Comparison of ENCODE assay signal across 21 cellular contexts in the genomic region with DNA sequence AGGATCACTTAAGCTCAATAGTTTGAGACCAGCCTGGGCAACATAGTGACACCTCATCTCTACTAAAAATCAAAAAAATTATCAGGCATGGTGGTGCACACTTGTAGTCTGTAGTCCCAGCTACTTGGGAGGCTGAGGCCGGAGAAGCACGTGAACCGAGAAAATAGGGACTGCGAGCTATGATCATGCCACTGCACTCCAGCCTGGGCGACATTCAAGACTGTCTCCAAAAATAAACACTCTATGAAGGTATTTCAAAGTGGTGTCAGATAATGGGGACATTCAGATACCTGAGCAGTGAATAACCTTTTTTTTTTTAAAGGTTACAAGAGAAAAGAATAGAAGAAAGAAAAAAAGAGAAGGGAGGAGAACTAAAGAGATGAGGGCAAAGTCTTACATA.
A peak's percentile ranks its signal among the peaks of the same experiment; 100 is the strongest.
DNase-seq lines count a peak whose midpoint lies in the region; ATAC-seq, FAIRE-seq and TF ChIP-seq lines count a peak whose summit lies in the region.
"Had no signal": no experiment of that assay in that cellular context is flagged by ENCODE, and none has a peak within 500 bp of the region (broad histone marks: within the 10 kb centered on the region; RNA-seq: fewer than 3 reads in every experiment).

No MANE protein-coding gene starts in this region.

- ATAC-seq in psoas muscle (peak in 3 of 4 donors; percentile 51 to 72 (median 67)), HG02840 (IDR thresholded peaks at IDR 0.05; ENCODE audit: low FRiP score, unreplicated experiment) (no peak)

- H3K27ac ChIP-seq in psoas muscle = no peak overlapping the region
- H3K27ac ChIP-seq in CD8-positive, alpha-beta memory T cell (ENCODE audit: low read depth, low read length) = no peak overlapping the region
- H3K27ac ChIP-seq: BLaER1 had no signal

- DNase-seq in HFFc6 (no peak), osteocyte (ENCODE audit: extremely low spot score, unreplicated experiment) (no peak), psoas muscle (no peak), GM12892 (ENCODE audit: insufficient read length) (no peak)
- no peak for DNase-seq in CD8-positive, alpha-beta memory T cell
- DNase-seq: 8988T; ACHN; BE2C; C1 segment of cervical spinal cord; Caco-2; Calu3; CD4-positive, alpha-beta memory T cell; CD4-positive, CD25-positive, alpha-beta regulatory T cell; DMS79 treated with DMSO at 0.1 percent for 48 hours; GF-D8 had no signal

- H3K36me3 Mint-ChIP-seq in HFFc6 (ENCODE audit: low read depth) (no peaks in the 10 kb centered on the region), osteocyte (ENCODE audit: unreplicated experiment) (peaks cover 3% of the 10 kb centered on the region)
- H3K36me3 Mint-ChIP-seq in CD8-positive, alpha-beta memory T cell = no peaks in the 10 kb centered on the region
- H3K36me3 Mint-ChIP-seq: CD4-positive, alpha-beta memory T cell; CD4-positive, CD25-positive, alpha-beta regulatory T cell had no signal

- no peaks in the 10 kb centered on the region for H3K9me3 ChIP-seq in psoas muscle
- H3K9me3 ChIP-seq in CD8-positive, alpha-beta memory T cell (ENCODE audit: low read length) = no peaks in the 10 kb centered on the region
- H3K9me3 ChIP-seq: BE2C, BLaER1, Caco-2 had no signal

- no peaks in the 10 kb centered on the region for H3K9me3 Mint-ChIP-seq in HFFc6
- no peaks in the 10 kb centered on the region for H3K9me3 Mint-ChIP-seq in osteocyte (ENCODE audit: unreplicated experiment)
- H3K9me3 Mint-ChIP-seq in CD8-positive, alpha-beta memory T cell = no peaks in the 10 kb centered on the region
- H3K9me3 Mint-ChIP-seq: CD14-positive monocyte; CD4-positive, alpha-beta memory T cell had no signal

- H3K4me3 ChIP-seq in psoas muscle = no peak overlapping the region
- no peak overlapping the region for H3K4me3 ChIP-seq in CD8-positive, alpha-beta memory T cell (ENCODE audit: low read length)
- H3K4me3 ChIP-seq: BLaER1 had no signal

- H3K27me3 Mint-ChIP-seq in HFFc6 (ENCODE audit: insufficient read depth) = peaks cover 2% of the 10 kb centered on the region
- no peaks in the 10 kb centered on the region for H3K27me3 Mint-ChIP-seq in osteocyte (ENCODE audit: unreplicated experiment)
- no peaks in the 10 kb centered on the region for H3K27me3 Mint-ChIP-seq in CD8-positive, alpha-beta memory T cell
- H3K27me3 Mint-ChIP-seq: CD4-positive, alpha-beta memory T cell; CD4-positive, CD25-positive, alpha-beta regulatory T cell had no signal

- no peak for TF ChIP-seq POLR2A in GM12892 (IDR thresholded peaks at IDR 0.05; ENCODE audit: low read depth, low read length)

- H3K4me1 Mint-ChIP-seq in HFFc6 (ENCODE audit: low read depth) (peaks cover 46% of the 10 kb centered on the region), osteocyte (ENCODE audit: unreplicated experiment) (peaks cover 64% of the 10 kb centered on the region)
- H3K4me1 Mint-ChIP-seq in CD8-positive, alpha-beta memory T cell = peaks cover 53 to 95% (median 75%) of the 10 kb centered on the region in 3 donors

- CTCF ChIA-PET in CD8-positive, alpha-beta memory T cell (lab: Charles Lee) = no interaction called here

- FAIRE-seq in GM12892 (lab: Jason Lieb, UNC) = no peak
- FAIRE-seq: A204.1, D721Med, GM18507 had no signal

- POLR2A ChIA-PET in CD8-positive, alpha-beta memory T cell (lab: Charles Lee) = no interaction called here

- peaks cover 42% of the 10 kb centered on the region for H3K4me1 ChIP-seq in psoas muscle
- H3K4me1 ChIP-seq in CD8-positive, alpha-beta memory T cell (ENCODE audit: insufficient read depth, low read length) = peaks cover 17% of the 10 kb centered on the region

- H3K27ac Mint-ChIP-seq in HFFc6 = peak overlapping the region; percentile 32; the same call in 1 of the 2 replicates
- H3K27ac Mint-ChIP-seq in osteocyte (ENCODE audit: unreplicated experiment) = peak overlapping the region; percentile 12
- no peak overlapping the region for H3K27ac Mint-ChIP-seq in CD8-positive, alpha-beta memory T cell
- H3K27ac Mint-ChIP-seq: CD14-positive monocyte had no signal

- TF ChIP-seq CTCF in HFFc6 (IDR thresholded peaks at IDR 0.05) = no peak
- TF ChIP-seq CTCF in osteocyte (IDR thresholded peaks at IDR 0.05) = no peak
- no peak for TF ChIP-seq CTCF in psoas muscle (IDR thresholded peaks at IDR 0.05)

- no peaks in the 10 kb centered on the region for H3K27me3 ChIP-seq in psoas muscle (ENCODE audit: insufficient read depth in 3 of 3, low read length in 2 of 3)
- no peaks in the 10 kb centered on the region for H3K27me3 ChIP-seq in CD8-positive, alpha-beta memory T cell (ENCODE audit: insufficient read depth, low read length, poor library complexity, severe bottlenecking)
- H3K27me3 ChIP-seq: BE2C, BLaER1 had no signal

- no peaks in the 10 kb centered on the region for H3K36me3 ChIP-seq in psoas muscle (ENCODE audit: insufficient read depth in 1 of 2, low read depth in 1 of 2)
- H3K36me3 ChIP-seq in CD8-positive, alpha-beta memory T cell (ENCODE audit: insufficient read depth, low read length) = no peaks in the 10 kb centered on the region
- H3K36me3 ChIP-seq: BE2C had no signal

- WGBS in psoas muscle, 3 donors = 30 to 48% (median 36%) methylated on average over 5 of the region's 5 CpGs

- H3K4me3 Mint-ChIP-seq in HFFc6 = no peak overlapping the region
- H3K4me3 Mint-ChIP-seq in osteocyte (ENCODE audit: unreplicated experiment) = no peak overlapping the region
- H3K4me3 Mint-ChIP-seq in CD8-positive, alpha-beta memory T cell = no peak overlapping the region
- H3K4me3 Mint-ChIP-seq: CD14-positive monocyte; CD4-positive, alpha-beta memory T cell; CD4-positive, CD25-positive, alpha-beta regulatory T cell had no signal

- intact Hi-C loops in psoas muscle (cut with DNase I) = no loop called here

Comparison
In these comparisons a context has a peak if more than half of its experiments do, and no peak if none do; other contexts are left out.
1. H3K27ac Mint-ChIP-seq: peak in HFFc6 (single experiment) and osteocyte (single experiment); none in CD8-positive, alpha-beta memory T cell (0 of 8).